1 cellular context compared by ENCODE assay signal in the genomic region with DNA sequence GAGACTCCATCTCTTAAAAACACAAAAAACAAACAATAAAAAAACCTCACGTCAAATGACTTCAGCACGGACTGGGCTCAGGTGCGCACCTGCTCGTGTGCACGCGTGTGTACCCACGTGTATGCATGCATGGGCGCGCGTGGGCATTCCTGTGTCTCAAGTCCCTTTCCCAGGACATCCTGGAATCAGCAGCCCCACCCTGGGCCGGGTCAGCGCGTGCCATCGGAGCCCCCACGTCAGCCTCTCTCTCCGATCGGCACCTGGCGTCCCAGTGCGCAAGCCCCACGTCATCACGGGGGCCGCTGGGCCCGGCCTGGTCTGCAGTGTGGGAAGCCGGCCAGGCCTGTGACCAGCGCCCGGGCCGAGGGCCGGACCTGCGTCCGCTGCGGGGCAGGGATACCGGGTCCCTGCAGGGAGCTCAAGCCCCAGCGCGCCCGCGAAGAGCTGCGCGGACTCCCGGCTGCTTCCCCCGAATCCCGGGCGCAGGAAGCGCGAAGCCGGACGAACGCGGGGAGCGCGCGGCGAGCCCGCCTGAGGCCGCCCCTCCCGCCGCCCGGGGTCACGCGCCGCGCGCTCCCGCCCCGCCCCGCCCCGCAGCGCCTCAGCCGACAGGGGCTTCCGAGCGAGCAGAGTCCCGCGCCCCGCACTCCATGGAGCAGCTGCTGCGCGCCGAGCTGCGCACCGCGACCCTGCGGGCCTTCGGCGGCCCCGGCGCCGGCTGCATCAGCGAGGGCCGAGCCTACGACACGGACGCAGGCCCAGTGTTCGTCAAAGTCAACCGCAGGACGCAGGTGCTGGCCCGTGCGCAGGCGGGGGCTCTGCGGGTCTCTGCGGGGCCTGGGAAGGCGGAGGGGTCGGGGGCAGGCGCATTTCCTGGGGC.
TF ChIP-seq lines count a peak whose summit lies in the region.

A gene (plus strand): TSS at position 629 of the 880 bp plus-strand sequence. CDS start 22 bp downstream, at position 651.

TF ChIP-seq in HepG2, 621 proteins besides CTCF, POLR2A, EP300 and RAD21 (continued from another document and continues in another):
- TF ChIP-seq IKZF4 (CRISPR knock-in tag; IDR thresholded peaks at IDR 0.05; ENCODE audit: borderline replicate concordance, low read depth, not compliant biosample characterization): peak; percentile 62
- TF ChIP-seq SP2 (CRISPR knock-in tag; IDR thresholded peaks at IDR 0.05): no peak
- TF ChIP-seq, protein P1, sequence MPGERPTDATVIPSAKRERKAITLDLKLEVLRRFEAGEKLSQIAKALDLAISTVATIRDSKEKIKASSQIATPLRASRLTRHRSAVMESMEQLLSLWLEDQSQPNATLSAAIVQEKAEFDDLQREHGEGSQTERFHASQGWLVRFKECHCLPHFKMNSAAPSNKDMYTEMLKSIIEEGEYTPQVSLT (CRISPR knock-in tag; IDR thresholded peaks at IDR 0.05; ENCODE audit: borderline replicate concordance, low read depth): no peak
- no peak for TF ChIP-seq ZNF326 (CRISPR knock-in tag; IDR thresholded peaks at IDR 0.05; ENCODE audit: borderline replicate concordance)
- TF ChIP-seq, protein P2, sequence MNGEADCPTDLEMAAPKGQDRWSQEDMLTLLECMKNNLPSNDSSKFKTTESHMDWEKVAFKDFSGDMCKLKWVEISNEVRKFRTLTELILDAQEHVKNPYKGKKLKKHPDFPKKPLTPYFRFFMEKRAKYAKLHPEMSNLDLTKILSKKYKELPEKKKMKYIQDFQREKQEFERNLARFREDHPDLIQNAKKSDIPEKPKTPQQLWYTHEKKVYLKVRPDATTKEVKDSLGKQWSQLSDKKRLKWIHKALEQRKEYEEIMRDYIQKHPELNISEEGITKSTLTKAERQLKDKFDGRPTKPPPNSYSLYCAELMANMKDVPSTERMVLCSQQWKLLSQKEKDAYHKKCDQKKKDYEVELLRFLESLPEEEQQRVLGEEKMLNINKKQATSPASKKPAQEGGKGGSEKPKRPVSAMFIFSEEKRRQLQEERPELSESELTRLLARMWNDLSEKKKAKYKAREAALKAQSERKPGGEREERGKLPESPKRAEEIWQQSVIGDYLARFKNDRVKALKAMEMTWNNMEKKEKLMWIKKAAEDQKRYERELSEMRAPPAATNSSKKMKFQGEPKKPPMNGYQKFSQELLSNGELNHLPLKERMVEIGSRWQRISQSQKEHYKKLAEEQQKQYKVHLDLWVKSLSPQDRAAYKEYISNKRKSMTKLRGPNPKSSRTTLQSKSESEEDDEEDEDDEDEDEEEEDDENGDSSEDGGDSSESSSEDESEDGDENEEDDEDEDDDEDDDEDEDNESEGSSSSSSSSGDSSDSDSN (CRISPR knock-in tag; IDR thresholded peaks at IDR 0.05): peak; percentile 81
- TF ChIP-seq, protein P3, sequence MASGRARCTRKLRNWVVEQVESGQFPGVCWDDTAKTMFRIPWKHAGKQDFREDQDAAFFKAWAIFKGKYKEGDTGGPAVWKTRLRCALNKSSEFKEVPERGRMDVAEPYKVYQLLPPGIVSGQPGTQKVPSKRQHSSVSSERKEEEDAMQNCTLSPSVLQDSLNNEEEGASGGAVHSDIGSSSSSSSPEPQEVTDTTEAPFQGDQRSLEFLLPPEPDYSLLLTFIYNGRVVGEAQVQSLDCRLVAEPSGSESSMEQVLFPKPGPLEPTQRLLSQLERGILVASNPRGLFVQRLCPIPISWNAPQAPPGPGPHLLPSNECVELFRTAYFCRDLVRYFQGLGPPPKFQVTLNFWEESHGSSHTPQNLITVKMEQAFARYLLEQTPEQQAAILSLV (CRISPR knock-in tag; IDR thresholded peaks at IDR 0.05; ENCODE audit: borderline replicate concordance): peak; percentile 77; the same call in 1 of the 2 replicates
- 0 out of 2 replicates have a peak, but pooled peaks have one; percentile 51 for TF ChIP-seq BRCA1 (CRISPR knock-in tag; IDR thresholded peaks at IDR 0.05)
- no peak for TF ChIP-seq MIER3 (CRISPR knock-in tag; IDR thresholded peaks at IDR 0.05; ENCODE audit: borderline replicate concordance)
- TF ChIP-seq, protein P4, sequence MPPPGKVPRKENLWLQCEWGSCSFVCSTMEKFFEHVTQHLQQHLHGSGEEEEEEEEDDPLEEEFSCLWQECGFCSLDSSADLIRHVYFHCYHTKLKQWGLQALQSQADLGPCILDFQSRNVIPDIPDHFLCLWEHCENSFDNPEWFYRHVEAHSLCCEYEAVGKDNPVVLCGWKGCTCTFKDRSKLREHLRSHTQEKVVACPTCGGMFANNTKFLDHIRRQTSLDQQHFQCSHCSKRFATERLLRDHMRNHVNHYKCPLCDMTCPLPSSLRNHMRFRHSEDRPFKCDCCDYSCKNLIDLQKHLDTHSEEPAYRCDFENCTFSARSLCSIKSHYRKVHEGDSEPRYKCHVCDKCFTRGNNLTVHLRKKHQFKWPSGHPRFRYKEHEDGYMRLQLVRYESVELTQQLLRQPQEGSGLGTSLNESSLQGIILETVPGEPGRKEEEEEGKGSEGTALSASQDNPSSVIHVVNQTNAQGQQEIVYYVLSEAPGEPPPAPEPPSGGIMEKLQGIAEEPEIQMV (CRISPR knock-in tag; IDR thresholded peaks at IDR 0.05; ENCODE audit: low read depth): no peak
- TF ChIP-seq ZNF337 (CRISPR knock-in tag; IDR thresholded peaks at IDR 0.05; ENCODE audit: borderline replicate concordance, low read depth): peak; percentile 91; the same call in 1 of the 2 replicates
- TF ChIP-seq ZNF138 (CRISPR knock-in tag; IDR thresholded peaks at IDR 0.05; ENCODE audit: low read depth): peak; percentile 76; the same call in 1 of the 2 replicates
- TF ChIP-seq SMARCE1 (IDR thresholded peaks at IDR 0.05; ENCODE audit: borderline replicate concordance): no peak
- TF ChIP-seq MAZ (IDR thresholded peaks at IDR 0.05; ENCODE audit: borderline replicate concordance, low read depth, low read length): 0 out of 2 replicates have a peak, but pooled peaks have one; percentile 63
- peak; percentile 68; the same call in 1 of the 2 replicates for TF ChIP-seq MAZ (CRISPR knock-in tag; IDR thresholded peaks at IDR 0.05; ENCODE audit: low read depth)
- TF ChIP-seq, protein P5, sequence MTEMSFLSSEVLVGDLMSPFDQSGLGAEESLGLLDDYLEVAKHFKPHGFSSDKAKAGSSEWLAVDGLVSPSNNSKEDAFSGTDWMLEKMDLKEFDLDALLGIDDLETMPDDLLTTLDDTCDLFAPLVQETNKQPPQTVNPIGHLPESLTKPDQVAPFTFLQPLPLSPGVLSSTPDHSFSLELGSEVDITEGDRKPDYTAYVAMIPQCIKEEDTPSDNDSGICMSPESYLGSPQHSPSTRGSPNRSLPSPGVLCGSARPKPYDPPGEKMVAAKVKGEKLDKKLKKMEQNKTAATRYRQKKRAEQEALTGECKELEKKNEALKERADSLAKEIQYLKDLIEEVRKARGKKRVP (CRISPR knock-in tag; IDR thresholded peaks at IDR 0.05): 0 out of 4 replicates have a peak, but pooled peaks of 1 of the 2 experiments have one; percentile 20
- TF ChIP-seq MXI1 (IDR thresholded peaks at IDR 0.05; ENCODE audit: borderline replicate concordance, low read depth, low read length): 0 out of 3 replicates have a peak, but pooled peaks have one; percentile 32
- peak; percentile 17; the same call in 1 of the 2 replicates for TF ChIP-seq ZNF589 (CRISPR knock-in tag; conservative IDR thresholded peaks at IDR 0.05)
- peak; percentile 47; the same call in 1 of the 2 replicates for TF ChIP-seq ELF3 (CRISPR knock-in tag; IDR thresholded peaks at IDR 0.05)
- TF ChIP-seq, protein P6, sequence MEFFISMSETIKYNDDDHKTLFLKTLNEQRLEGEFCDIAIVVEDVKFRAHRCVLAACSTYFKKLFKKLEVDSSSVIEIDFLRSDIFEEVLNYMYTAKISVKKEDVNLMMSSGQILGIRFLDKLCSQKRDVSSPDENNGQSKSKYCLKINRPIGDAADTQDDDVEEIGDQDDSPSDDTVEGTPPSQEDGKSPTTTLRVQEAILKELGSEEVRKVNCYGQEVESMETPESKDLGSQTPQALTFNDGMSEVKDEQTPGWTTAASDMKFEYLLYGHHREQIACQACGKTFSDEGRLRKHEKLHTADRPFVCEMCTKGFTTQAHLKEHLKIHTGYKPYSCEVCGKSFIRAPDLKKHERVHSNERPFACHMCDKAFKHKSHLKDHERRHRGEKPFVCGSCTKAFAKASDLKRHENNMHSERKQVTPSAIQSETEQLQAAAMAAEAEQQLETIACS (CRISPR knock-in tag; IDR thresholded peaks at IDR 0.05): peak; percentile 97
- peak; percentile 26; the same call in 1 of the 2 replicates for TF ChIP-seq KLF6 (CRISPR knock-in tag; IDR thresholded peaks at IDR 0.05)
- TF ChIP-seq, protein P7, sequence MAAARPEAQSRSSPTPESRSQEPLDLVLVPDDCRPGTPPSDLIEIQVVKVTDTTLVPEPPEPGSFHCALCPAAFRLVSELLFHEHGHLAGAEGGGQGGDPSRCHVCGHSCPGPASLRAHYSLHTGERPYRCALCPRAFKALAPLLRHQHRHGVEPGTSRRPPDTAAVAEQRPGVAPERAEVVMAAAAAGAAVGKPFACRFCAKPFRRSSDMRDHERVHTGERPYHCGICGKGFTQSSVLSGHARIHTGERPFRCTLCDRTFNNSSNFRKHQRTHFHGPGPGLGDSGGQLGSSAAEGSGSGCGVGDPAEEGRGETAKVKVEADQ (CRISPR knock-in tag; IDR thresholded peaks at IDR 0.05; ENCODE audit: borderline replicate concordance): peak; percentile 60; the same call in 1 of the 2 replicates
- peak; percentile 89 for TF ChIP-seq ZMAT3 (CRISPR knock-in tag; conservative IDR thresholded peaks at IDR 0.05)
- 0 out of 2 replicates have a peak, but pooled peaks have one; percentile 23 for TF ChIP-seq SMYD3 (CRISPR knock-in tag; IDR thresholded peaks at IDR 0.05)
- no peak for TF ChIP-seq NCOR1 (IDR thresholded peaks at IDR 0.05; ENCODE audit: borderline replicate concordance, low read length)
- TF ChIP-seq, protein P8, sequence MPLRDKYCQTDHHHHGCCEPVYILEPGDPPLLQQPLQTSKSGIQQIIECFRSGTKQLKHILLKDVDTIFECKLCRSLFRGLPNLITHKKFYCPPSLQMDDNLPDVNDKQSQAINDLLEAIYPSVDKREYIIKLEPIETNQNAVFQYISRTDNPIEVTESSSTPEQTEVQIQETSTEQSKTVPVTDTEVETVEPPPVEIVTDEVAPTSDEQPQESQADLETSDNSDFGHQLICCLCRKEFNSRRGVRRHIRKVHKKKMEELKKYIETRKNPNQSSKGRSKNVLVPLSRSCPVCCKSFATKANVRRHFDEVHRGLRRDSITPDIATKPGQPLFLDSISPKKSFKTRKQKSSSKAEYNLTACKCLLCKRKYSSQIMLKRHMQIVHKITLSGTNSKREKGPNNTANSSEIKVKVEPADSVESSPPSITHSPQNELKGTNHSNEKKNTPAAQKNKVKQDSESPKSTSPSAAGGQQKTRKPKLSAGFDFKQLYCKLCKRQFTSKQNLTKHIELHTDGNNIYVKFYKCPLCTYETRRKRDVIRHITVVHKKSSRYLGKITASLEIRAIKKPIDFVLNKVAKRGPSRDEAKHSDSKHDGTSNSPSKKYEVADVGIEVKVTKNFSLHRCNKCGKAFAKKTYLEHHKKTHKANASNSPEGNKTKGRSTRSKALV (CRISPR knock-in tag; IDR thresholded peaks at IDR 0.05): peak; percentile 83
- TF ChIP-seq ZSCAN25 (CRISPR knock-in tag; IDR thresholded peaks at IDR 0.05): peak; percentile 75; the same call in 1 of the 2 replicates
- peak; percentile 55 for TF ChIP-seq SALL1 (CRISPR knock-in tag; IDR thresholded peaks at IDR 0.05)
- TF ChIP-seq ADNP (CRISPR knock-in tag; IDR thresholded peaks at IDR 0.05): no peak
- TF ChIP-seq, protein P9, sequence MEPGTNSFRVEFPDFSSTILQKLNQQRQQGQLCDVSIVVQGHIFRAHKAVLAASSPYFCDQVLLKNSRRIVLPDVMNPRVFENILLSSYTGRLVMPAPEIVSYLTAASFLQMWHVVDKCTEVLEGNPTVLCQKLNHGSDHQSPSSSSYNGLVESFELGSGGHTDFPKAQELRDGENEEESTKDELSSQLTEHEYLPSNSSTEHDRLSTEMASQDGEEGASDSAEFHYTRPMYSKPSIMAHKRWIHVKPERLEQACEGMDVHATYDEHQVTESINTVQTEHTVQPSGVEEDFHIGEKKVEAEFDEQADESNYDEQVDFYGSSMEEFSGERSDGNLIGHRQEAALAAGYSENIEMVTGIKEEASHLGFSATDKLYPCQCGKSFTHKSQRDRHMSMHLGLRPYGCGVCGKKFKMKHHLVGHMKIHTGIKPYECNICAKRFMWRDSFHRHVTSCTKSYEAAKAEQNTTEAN (CRISPR knock-in tag; conservative IDR thresholded peaks at IDR 0.05): 0 out of 2 replicates have a peak, but pooled peaks have one; percentile 30
- TF ChIP-seq, protein P10, sequence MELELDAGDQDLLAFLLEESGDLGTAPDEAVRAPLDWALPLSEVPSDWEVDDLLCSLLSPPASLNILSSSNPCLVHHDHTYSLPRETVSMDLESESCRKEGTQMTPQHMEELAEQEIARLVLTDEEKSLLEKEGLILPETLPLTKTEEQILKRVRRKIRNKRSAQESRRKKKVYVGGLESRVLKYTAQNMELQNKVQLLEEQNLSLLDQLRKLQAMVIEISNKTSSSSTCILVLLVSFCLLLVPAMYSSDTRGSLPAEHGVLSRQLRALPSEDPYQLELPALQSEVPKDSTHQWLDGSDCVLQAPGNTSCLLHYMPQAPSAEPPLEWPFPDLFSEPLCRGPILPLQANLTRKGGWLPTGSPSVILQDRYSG (CRISPR knock-in tag; IDR thresholded peaks at IDR 0.05): peak; percentile 59; the same call in 1 of the 2 replicates
- peak; percentile 64 for TF ChIP-seq SP4 (CRISPR knock-in tag; IDR thresholded peaks at IDR 0.05)
- peak; percentile 82 for TF ChIP-seq PHF8 (CRISPR knock-in tag; IDR thresholded peaks at IDR 0.05)
- TF ChIP-seq TBL1XR1 (IDR thresholded peaks at IDR 0.05; ENCODE audit: borderline replicate concordance, low read length, partially characterized antibody): no peak
- TF ChIP-seq, protein P11, sequence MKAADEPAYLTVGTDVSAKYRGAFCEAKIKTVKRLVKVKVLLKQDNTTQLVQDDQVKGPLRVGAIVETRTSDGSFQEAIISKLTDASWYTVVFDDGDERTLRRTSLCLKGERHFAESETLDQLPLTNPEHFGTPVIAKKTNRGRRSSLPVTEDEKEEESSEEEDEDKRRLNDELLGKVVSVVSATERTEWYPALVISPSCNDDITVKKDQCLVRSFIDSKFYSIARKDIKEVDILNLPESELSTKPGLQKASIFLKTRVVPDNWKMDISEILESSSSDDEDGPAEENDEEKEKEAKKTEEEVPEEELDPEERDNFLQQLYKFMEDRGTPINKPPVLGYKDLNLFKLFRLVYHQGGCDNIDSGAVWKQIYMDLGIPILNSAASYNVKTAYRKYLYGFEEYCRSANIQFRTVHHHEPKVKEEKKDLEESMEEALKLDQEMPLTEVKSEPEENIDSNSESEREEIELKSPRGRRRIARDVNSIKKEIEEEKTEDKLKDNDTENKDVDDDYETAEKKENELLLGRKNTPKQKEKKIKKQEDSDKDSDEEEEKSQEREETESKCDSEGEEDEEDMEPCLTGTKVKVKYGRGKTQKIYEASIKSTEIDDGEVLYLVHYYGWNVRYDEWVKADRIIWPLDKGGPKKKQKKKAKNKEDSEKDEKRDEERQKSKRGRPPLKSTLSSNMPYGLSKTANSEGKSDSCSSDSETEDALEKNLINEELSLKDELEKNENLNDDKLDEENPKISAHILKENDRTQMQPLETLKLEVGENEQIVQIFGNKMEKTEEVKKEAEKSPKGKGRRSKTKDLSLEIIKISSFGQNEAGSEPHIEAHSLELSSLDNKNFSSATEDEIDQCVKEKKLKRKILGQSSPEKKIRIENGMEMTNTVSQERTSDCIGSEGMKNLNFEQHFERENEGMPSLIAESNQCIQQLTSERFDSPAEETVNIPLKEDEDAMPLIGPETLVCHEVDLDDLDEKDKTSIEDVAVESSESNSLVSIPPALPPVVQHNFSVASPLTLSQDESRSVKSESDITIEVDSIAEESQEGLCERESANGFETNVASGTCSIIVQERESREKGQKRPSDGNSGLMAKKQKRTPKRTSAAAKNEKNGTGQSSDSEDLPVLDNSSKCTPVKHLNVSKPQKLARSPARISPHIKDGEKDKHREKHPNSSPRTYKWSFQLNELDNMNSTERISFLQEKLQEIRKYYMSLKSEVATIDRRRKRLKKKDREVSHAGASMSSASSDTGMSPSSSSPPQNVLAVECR (CRISPR knock-in tag; IDR thresholded peaks at IDR 0.05; ENCODE audit: borderline replicate concordance): peak; percentile 77
